Comparison of ENCODE assay signal across 1 cellular context in genomic region chr11:45964911-45965389, GRCh38.
TF ChIP-seq lines count a peak whose summit lies in the region.

No MANE protein-coding gene starts in this region.

TF ChIP-seq in HEK293, 187 proteins besides CTCF, POLR2A, EP300 and RAD21 (continued from another document and continues in another):
- TF ChIP-seq ZNF692 (tag by site-specific recombination; IDR thresholded peaks at IDR 0.05): no peak
- TF ChIP-seq, protein P1, sequence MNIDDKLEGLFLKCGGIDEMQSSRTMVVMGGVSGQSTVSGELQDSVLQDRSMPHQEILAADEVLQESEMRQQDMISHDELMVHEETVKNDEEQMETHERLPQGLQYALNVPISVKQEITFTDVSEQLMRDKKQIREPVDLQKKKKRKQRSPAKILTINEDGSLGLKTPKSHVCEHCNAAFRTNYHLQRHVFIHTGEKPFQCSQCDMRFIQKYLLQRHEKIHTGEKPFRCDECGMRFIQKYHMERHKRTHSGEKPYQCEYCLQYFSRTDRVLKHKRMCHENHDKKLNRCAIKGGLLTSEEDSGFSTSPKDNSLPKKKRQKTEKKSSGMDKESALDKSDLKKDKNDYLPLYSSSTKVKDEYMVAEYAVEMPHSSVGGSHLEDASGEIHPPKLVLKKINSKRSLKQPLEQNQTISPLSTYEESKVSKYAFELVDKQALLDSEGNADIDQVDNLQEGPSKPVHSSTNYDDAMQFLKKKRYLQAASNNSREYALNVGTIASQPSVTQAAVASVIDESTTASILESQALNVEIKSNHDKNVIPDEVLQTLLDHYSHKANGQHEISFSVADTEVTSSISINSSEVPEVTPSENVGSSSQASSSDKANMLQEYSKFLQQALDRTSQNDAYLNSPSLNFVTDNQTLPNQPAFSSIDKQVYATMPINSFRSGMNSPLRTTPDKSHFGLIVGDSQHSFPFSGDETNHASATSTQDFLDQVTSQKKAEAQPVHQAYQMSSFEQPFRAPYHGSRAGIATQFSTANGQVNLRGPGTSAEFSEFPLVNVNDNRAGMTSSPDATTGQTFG (tag by site-specific recombination; IDR thresholded peaks at IDR 0.05; ENCODE audit: borderline replicate concordance): no peak
- TF ChIP-seq ZNF155 (tag by site-specific recombination; IDR thresholded peaks at IDR 0.05): no peak
- TF ChIP-seq ZNF76 (tag by site-specific recombination; IDR thresholded peaks at IDR 0.05; ENCODE audit: borderline replicate concordance, low read depth): peak; percentile 49; the same call in 1 of the 2 replicates
- no peak for TF ChIP-seq ZBTB8A (tag by site-specific recombination; IDR thresholded peaks at IDR 0.05)
- TF ChIP-seq ZNF548 (tag by site-specific recombination; IDR thresholded peaks at IDR 0.05): no peak
- TF ChIP-seq, protein P2, sequence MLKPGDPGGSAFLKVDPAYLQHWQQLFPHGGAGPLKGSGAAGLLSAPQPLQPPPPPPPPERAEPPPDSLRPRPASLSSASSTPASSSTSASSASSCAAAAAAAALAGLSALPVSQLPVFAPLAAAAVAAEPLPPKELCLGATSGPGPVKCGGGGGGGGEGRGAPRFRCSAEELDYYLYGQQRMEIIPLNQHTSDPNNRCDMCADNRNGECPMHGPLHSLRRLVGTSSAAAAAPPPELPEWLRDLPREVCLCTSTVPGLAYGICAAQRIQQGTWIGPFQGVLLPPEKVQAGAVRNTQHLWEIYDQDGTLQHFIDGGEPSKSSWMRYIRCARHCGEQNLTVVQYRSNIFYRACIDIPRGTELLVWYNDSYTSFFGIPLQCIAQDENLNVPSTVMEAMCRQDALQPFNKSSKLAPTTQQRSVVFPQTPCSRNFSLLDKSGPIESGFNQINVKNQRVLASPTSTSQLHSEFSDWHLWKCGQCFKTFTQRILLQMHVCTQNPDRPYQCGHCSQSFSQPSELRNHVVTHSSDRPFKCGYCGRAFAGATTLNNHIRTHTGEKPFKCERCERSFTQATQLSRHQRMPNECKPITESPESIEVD (tag by site-specific recombination; IDR thresholded peaks at IDR 0.05): no peak
- TF ChIP-seq ZNF664 (tag by site-specific recombination; IDR thresholded peaks at IDR 0.05): no peak
- TF ChIP-seq ZNF670 (tag by site-specific recombination; IDR thresholded peaks at IDR 0.05; ENCODE audit: low read depth): no peak
- TF ChIP-seq ZNF639 (tag by site-specific recombination; IDR thresholded peaks at IDR 0.05): no peak
- no peak for TF ChIP-seq ZNF37A (tag by site-specific recombination; IDR thresholded peaks at IDR 0.05)
- TF ChIP-seq ZNF777 (tag by site-specific recombination; IDR thresholded peaks at IDR 0.05; ENCODE audit: borderline replicate concordance): no peak
- TF ChIP-seq PRDM4 (tag by site-specific recombination; IDR thresholded peaks at IDR 0.05): no peak
- TF ChIP-seq ZNF433 (tag by site-specific recombination; IDR thresholded peaks at IDR 0.05; ENCODE audit: low read depth): no peak
- TF ChIP-seq ZSCAN30 (tag by site-specific recombination; IDR thresholded peaks at IDR 0.05): 0 out of 2 replicates have a peak, but pooled peaks have one; percentile 46
- TF ChIP-seq ZNF391 (tag by site-specific recombination; IDR thresholded peaks at IDR 0.05; ENCODE audit: borderline replicate concordance, low read depth): no peak
- TF ChIP-seq SP2 (tag by site-specific recombination; IDR thresholded peaks at IDR 0.05): no peak
- TF ChIP-seq ZNF514 (tag by site-specific recombination; IDR thresholded peaks at IDR 0.05): no peak
- no peak for TF ChIP-seq ZNF626 (tag by site-specific recombination; IDR thresholded peaks at IDR 0.05)
- no peak for TF ChIP-seq ZNF324 (tag by site-specific recombination; IDR thresholded peaks at IDR 0.05)
- no peak for TF ChIP-seq ZSCAN23 (tag by site-specific recombination; IDR thresholded peaks at IDR 0.05)
- TF ChIP-seq ZNF623 (tag by site-specific recombination; IDR thresholded peaks at IDR 0.05): no peak
- no peak for TF ChIP-seq ZNF404 (tag by site-specific recombination; IDR thresholded peaks at IDR 0.05)
- TF ChIP-seq, protein P3, sequence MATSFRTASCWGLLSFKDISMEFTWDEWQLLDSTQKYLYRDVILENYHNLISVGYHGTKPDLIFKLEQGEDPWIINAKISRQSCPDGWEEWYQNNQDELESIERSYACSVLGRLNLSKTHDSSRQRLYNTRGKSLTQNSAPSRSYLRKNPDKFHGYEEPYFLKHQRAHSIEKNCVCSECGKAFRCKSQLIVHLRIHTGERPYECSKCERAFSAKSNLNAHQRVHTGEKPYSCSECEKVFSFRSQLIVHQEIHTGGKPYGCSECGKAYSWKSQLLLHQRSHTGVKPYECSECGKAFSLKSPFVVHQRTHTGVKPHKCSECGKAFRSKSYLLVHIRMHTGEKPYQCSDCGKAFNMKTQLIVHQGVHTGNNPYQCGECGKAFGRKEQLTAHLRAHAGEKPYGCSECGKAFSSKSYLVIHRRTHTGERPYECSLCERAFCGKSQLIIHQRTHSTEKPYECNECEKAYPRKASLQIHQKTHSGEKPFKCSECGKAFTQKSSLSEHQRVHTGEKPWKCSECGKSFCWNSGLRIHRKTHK (tag by site-specific recombination; IDR thresholded peaks at IDR 0.05): no peak
- peak; percentile 47; the same call in 1 of the 2 replicates for TF ChIP-seq ZNF660 (tag by site-specific recombination; IDR thresholded peaks at IDR 0.05)
- TF ChIP-seq SCRT2 (tag by site-specific recombination; IDR thresholded peaks at IDR 0.05): no peak
- no peak for TF ChIP-seq ZSCAN18 (tag by site-specific recombination; IDR thresholded peaks at IDR 0.05)
- no peak for TF ChIP-seq ZNF426 (tag by site-specific recombination; IDR thresholded peaks at IDR 0.05)
- no peak for TF ChIP-seq KLF10 (tag by site-specific recombination; IDR thresholded peaks at IDR 0.05)
- no peak for TF ChIP-seq ZFP41 (tag by site-specific recombination; IDR thresholded peaks at IDR 0.05; ENCODE audit: borderline replicate concordance)
- no peak for TF ChIP-seq INSM2 (tag by site-specific recombination; IDR thresholded peaks at IDR 0.05)
- TF ChIP-seq ZNF707 (tag by site-specific recombination; IDR thresholded peaks at IDR 0.05): no peak
- no peak for TF ChIP-seq GLI2 (tag by site-specific recombination; IDR thresholded peaks at IDR 0.05; ENCODE audit: borderline replicate concordance, low read depth)
- TF ChIP-seq, protein P4, sequence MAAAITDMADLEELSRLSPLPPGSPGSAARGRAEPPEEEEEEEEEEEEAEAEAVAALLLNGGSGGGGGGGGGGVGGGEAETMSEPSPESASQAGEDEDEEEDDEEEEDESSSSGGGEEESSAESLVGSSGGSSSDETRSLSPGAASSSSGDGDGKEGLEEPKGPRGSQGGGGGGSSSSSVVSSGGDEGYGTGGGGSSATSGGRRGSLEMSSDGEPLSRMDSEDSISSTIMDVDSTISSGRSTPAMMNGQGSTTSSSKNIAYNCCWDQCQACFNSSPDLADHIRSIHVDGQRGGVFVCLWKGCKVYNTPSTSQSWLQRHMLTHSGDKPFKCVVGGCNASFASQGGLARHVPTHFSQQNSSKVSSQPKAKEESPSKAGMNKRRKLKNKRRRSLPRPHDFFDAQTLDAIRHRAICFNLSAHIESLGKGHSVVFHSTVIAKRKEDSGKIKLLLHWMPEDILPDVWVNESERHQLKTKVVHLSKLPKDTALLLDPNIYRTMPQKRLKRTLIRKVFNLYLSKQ (tag by site-specific recombination; IDR thresholded peaks at IDR 0.05; ENCODE audit: borderline replicate concordance): no peak
- TF ChIP-seq, protein P5, sequence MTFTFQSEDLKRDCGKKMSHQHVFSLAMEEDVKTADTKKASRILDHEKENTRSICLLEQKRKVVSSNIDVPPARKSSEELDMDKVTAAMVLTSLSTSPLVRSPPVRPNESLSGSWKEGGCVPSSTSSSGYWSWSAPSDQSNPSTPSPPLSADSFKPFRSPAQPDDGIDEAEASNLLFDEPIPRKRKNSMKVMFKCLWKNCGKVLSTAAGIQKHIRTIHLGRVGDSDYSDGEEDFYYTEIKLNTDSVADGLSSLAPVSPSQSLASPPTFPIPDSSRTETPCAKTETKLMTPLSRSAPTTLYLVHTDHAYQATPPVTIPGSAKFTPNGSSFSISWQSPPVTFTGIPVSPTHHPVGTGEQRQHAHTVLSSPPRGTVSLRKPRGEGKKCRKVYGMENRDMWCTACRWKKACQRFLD (tag by site-specific recombination; IDR thresholded peaks at IDR 0.05): no peak
